Comparison of ENCODE assay signal across 24 cellular contexts in genomic region chr6:11462742-11463414, GRCh38.
DNase-seq lines count a peak whose midpoint lies in the region; ATAC-seq, FAIRE-seq and TF ChIP-seq lines count a peak whose summit lies in the region.
"Had no signal": no experiment of that assay in that cellular context is flagged by ENCODE, and none has a peak within 500 bp of the region (broad histone marks: within the 10 kb centered on the region; RNA-seq: fewer than 3 reads in every experiment).

No MANE protein-coding gene starts in this region.

- no peak overlapping the region for H3K56ac ChIP-seq in H1 (replicated peaks; ENCODE audit: insufficient read length, low read depth, low read length)

- H3K23me2 ChIP-seq in H1 (ENCODE audit: low read depth, low read length) = no peaks in the 10 kb centered on the region; the same call in 1 of the 2 replicates

- H3K9me3 ChIP-seq in OCI-LY3 (ENCODE audit: insufficient read depth, low read length) = peaks cover 4% of the 10 kb centered on the region; the same call in 1 of the 2 replicates
- no peaks in the 10 kb centered on the region for H3K9me3 ChIP-seq in H1 (ENCODE audit: insufficient read depth in 2 of 2, low read depth in 1 of 2, low read length in 1 of 2)
- H3K9me3 ChIP-seq in mesenchymal stem cell (ENCODE audit: control insufficient read depth, low read length) = no peaks in the 10 kb centered on the region
- H3K9me3 ChIP-seq: SJCRH30, testis had no signal

- H3K36me3 ChIP-seq in OCI-LY3 (replicated peaks; ENCODE audit: low read depth, low read length) (peaks cover 7% of the 10 kb centered on the region), H1 (ENCODE audit: control insufficient read depth in 2 of 4, insufficient read depth in 4 of 4, low read length in 3 of 4) (no peaks in the 10 kb centered on the region; a peak in 1 of 8 replicates), mesenchymal stem cell (ENCODE audit: control insufficient read depth in 1 of 2, insufficient read depth in 2 of 2, low read depth in 1 of 2, low read length in 2 of 2) (no peaks in the 10 kb centered on the region)
- H3K36me3 ChIP-seq: SJCRH30 had no signal

- 84% methylated on average over 11 of the region's 11 CpGs; no CpG with 5 or more reads in 1 of the 2 experiments for WGBS in H1 (ENCODE audit: extremely low coverage in 1 of 2, insufficient coverage in 1 of 2, insufficient read length in 1 of 2, insufficient replicate concordance in 2 of 2, low coverage in 1 of 2, low lambda C conversion rate in 2 of 2, missing lambda C conversion rate in 1 of 2), 2 experiments
- WGBS in mesenchymal stem cell = 78% methylated on average over 7 of the region's 11 CpGs

- H3K18ac ChIP-seq in H1 (ENCODE audit: extremely low read depth, low read length) (no peak overlapping the region), mesenchymal stem cell (ENCODE audit: low read depth in 1 of 2, low read length in 2 of 2) (no peak overlapping the region)

- peak overlapping the region; percentile 20 for H3K4me2 ChIP-seq in OCI-LY3 (ENCODE audit: low read length)
- H3K4me2 ChIP-seq in H1 (ENCODE audit: insufficient read depth in 1 of 2, low read depth in 2 of 2, low read length in 2 of 2) = no peak overlapping the region
- no peak overlapping the region for H3K4me2 ChIP-seq in mesenchymal stem cell (ENCODE audit: low read length, poor library complexity, severe bottlenecking)

- H3K4me1 ChIP-seq in OCI-LY3 (ENCODE audit: low read length) (peaks cover 66% of the 10 kb centered on the region), H1 (replicated peaks in 1 of 4; ENCODE audit: control insufficient read depth in 3 of 4, insufficient read depth in 4 of 4, low read length in 3 of 4) (no peaks in the 10 kb centered on the region), mesenchymal stem cell (ENCODE audit: control insufficient read depth, insufficient read depth, low read depth, low read length) (peaks cover 1% of the 10 kb centered on the region)
- H3K4me1 ChIP-seq: SJCRH30, testis had no signal

- H3K14ac ChIP-seq in H1 (ENCODE audit: insufficient read length) = no peak overlapping the region
- H3K14ac ChIP-seq in mesenchymal stem cell (ENCODE audit: low read length in 2 of 2) = peak overlapping the region in 1 of 2 experiments; percentile 71

- H2BK15ac ChIP-seq in H1 (ENCODE audit: low read length) (no peak overlapping the region), mesenchymal stem cell (ENCODE audit: low read depth, poor library complexity, severe bottlenecking) (no peak overlapping the region)

- H2AFZ ChIP-seq in OCI-LY3 (ENCODE audit: low read depth, low read length) = 0 out of 2 replicates have a peak overlapping the region, but pooled peaks have one; percentile 67
- H2AFZ ChIP-seq in H1 (ENCODE audit: low read length) = no peak overlapping the region
- peak overlapping the region; percentile 23 for H2AFZ ChIP-seq in mesenchymal stem cell (ENCODE audit: low read depth, low read length)

- ATAC-seq in HG02759 (IDR thresholded peaks at IDR 0.05; ENCODE audit: unreplicated experiment) (no peak), SK-N-SH treated with all-trans-retinoic acid at 6 μM for 48 hours (no peak)
- ATAC-seq: activated CD4-positive, alpha-beta T cell treated with anti-CD3 and anti-CD28 coated beads for 36 hours; activated CD8-positive, alpha-beta memory T cell treated with anti-CD3 and anti-CD28 coated beads, Interleukin-2, amount 10 ng/mL, durations not matched to agents 7 days and 5 days; activated T-helper 17 cell treated with anti-CD3 and anti-CD28 coated beads, Interleukin-2, amount 50 U/mL, for 72 hours; left cardiac atrium had no signal

- H2BK120ac ChIP-seq in H1 (replicated peaks; ENCODE audit: low read depth, low read length) (no peak overlapping the region), mesenchymal stem cell (ENCODE audit: low read depth, low read length) (no peak overlapping the region)

- no peak for FAIRE-seq in H1 (lab: Jason Lieb, UNC)
- FAIRE-seq: GM18507 had no signal

- POLR2A ChIA-PET in H1 (lab: Charles Lee; ENCODE audit: partially characterized antibody) = no interaction called here

- H2BK12ac ChIP-seq in H1 (ENCODE audit: low read depth, low read length) (no peak overlapping the region), mesenchymal stem cell (ENCODE audit: low read length in 2 of 2) (peak overlapping the region in 1 of 2 experiments; percentile 77)

- TF ChIP-seq RAD21 in H1 (IDR thresholded peaks at IDR 0.05 in 1 of 2, conservative IDR thresholded peaks at IDR 0.05 in 1 of 2; ENCODE audit: low read depth in 2 of 2, low read length in 2 of 2) = no peak

- no peak overlapping the region for H2BK5ac ChIP-seq in H1 (ENCODE audit: low read depth, low read length)
- no peak overlapping the region for H2BK5ac ChIP-seq in mesenchymal stem cell (ENCODE audit: low read depth, low read length, poor library complexity, severe bottlenecking)

- H4K20me1 ChIP-seq in OCI-LY3 (ENCODE audit: insufficient read depth, low read length) (no peaks in the 10 kb centered on the region), H1 (replicated peaks in 1 of 2; ENCODE audit: control insufficient read depth in 1 of 2, insufficient read depth in 2 of 2, low read length in 2 of 2) (no peaks in the 10 kb centered on the region)

- no peaks in the 10 kb centered on the region for H3K79me2 ChIP-seq in OCI-LY3 (ENCODE audit: low read length)
- H3K79me2 ChIP-seq in H1 (ENCODE audit: control insufficient read depth in 1 of 2, insufficient read depth in 2 of 2, low read length in 2 of 2) = no peaks in the 10 kb centered on the region

- CTCF ChIA-PET in H1 (lab: Charles Lee; ENCODE audit: partially characterized antibody) = interaction anchor here (0.6 to 1.0 kb wide), 4 partner anchors 221 to 370 kb away, joined by 3 read pairs; partner anchors contain the start of gene SMIM13

- H3K4me3 ChIP-seq in OCI-LY3 (ENCODE audit: low read length) (no peak overlapping the region), H1 (ENCODE audit: extremely low read depth in 1 of 4, insufficient read depth in 2 of 4, low read depth in 3 of 4, low read length in 4 of 4) (no peak overlapping the region), mesenchymal stem cell (ENCODE audit: insufficient read depth in 1 of 2, low read depth in 1 of 2, low read length in 2 of 2) (no peak overlapping the region)
- H3K4me3 ChIP-seq: SJCRH30, testis had no signal

- no peak for TF ChIP-seq POLR2A in H1 (IDR thresholded peaks at IDR 0.05; ENCODE audit: control extremely low read depth in 1 of 2, low read depth in 2 of 2, low read length in 2 of 2)

- peak overlapping the region; percentile 45; the same call in 1 of the 2 replicates for H4K8ac ChIP-seq in H1 (ENCODE audit: extremely low read depth, insufficient read depth, low read length)
- H4K8ac ChIP-seq in mesenchymal stem cell (ENCODE audit: low read length) = no peak overlapping the region

- TF ChIP-seq CTCF in OCI-LY3 (IDR thresholded peaks at IDR 0.05; ENCODE audit: low read depth, low read length) (no peak), H1 (IDR thresholded peaks at IDR 0.05; ENCODE audit: control extremely low read depth in 1 of 3, insufficient read depth in 1 of 3, low read depth in 1 of 3, low read length in 3 of 3) (no peak)

- no peak overlapping the region for H3K4ac ChIP-seq in H1 (replicated peaks; ENCODE audit: insufficient read length, low read depth, low read length)
- H3K4ac ChIP-seq in mesenchymal stem cell (ENCODE audit: low read depth in 1 of 2, low read length in 2 of 2) = no peak overlapping the region

- H4K91ac ChIP-seq in H1 (replicated peaks; ENCODE audit: insufficient read length, low read length) (no peak overlapping the region), mesenchymal stem cell (ENCODE audit: low read length) (no peak overlapping the region)

- H3K9ac ChIP-seq in OCI-LY3 (ENCODE audit: low read length) (peak overlapping the region; percentile 84; the same call in 1 of the 2 replicates), H1 (replicated peaks in 1 of 4; ENCODE audit: extremely low read depth in 1 of 4, low read depth in 3 of 4, low read length in 3 of 4) (no peak overlapping the region), mesenchymal stem cell (ENCODE audit: low read length) (no peak overlapping the region)

- H3K79me1 ChIP-seq in H1 (ENCODE audit: low read depth, low read length) = no peaks in the 10 kb centered on the region
- no peaks in the 10 kb centered on the region for H3K79me1 ChIP-seq in mesenchymal stem cell (replicated peaks; ENCODE audit: low read length, poor library complexity, severe bottlenecking)

- H3K23ac ChIP-seq in H1 (ENCODE audit: insufficient read length) (no peak overlapping the region), mesenchymal stem cell (ENCODE audit: low read length in 2 of 2) (no peak overlapping the region)

- H4K5ac ChIP-seq in H1 (ENCODE audit: insufficient read length, low read depth, low read length) = no peak overlapping the region

- peak; percentile 87 for DNase-seq in CD1c-positive myeloid dendritic cell (ENCODE audit: extremely low spot score)
- DNase-seq in H1 (ENCODE audit: low read depth in 1 of 2, low spot score in 2 of 2) = no peak
- peak; percentile 57 for DNase-seq in mesenchymal stem cell
- DNase-seq in DMS53 (lab: John Stamatoyannopoulos, UW) = no peak
- DNase-seq in COLO668 (lab: John Stamatoyannopoulos, UW; ENCODE audit: unreplicated experiment) = no peak
- DNase-seq: activated CD4-positive, alpha-beta T cell treated with anti-CD3 and anti-CD28 coated beads for 36 hours; activated CD8-positive, alpha-beta memory T cell treated with anti-CD3 and anti-CD28 coated beads, Interleukin-2, amount 10 ng/mL, durations not matched to agents 7 days and 5 days; CD4-positive, CD25-positive, alpha-beta regulatory T cell; dermis blood vessel endothelial cell; DND-41; HFFc6; KBM-7; left cardiac atrium; NCI-H1092 treated with DMSO at 0.1 percent for 48 hours; NCI-H2081; NCI-H510A treated with DMSO at 0.1 percent for 48 hours; SJCRH30; T-helper 9 cell; testis had no signal

- no peak overlapping the region for H2BK20ac ChIP-seq in H1 (ENCODE audit: low read length)

- no peak for TF ChIP-seq EP300 in H1 (IDR thresholded peaks at IDR 0.05; ENCODE audit: borderline replicate concordance in 1 of 2, low read depth in 2 of 2, low read length in 2 of 2)

- H3K27ac ChIP-seq in OCI-LY3 (ENCODE audit: low read length) = peak overlapping the region; percentile 100
- no peak overlapping the region for H3K27ac ChIP-seq in H1 (ENCODE audit: low read depth, low read length)
- no peak overlapping the region for H3K27ac ChIP-seq in mesenchymal stem cell (ENCODE audit: low read length, poor library complexity, severe bottlenecking)
- H3K27ac ChIP-seq: SJCRH30, testis had no signal

- H3K27me3 ChIP-seq in OCI-LY3 (ENCODE audit: low read depth, low read length) = no peaks in the 10 kb centered on the region
- H3K27me3 ChIP-seq in H1 (replicated peaks in 1 of 4; ENCODE audit: control insufficient read depth in 3 of 4, extremely low read depth in 1 of 4, insufficient read depth in 3 of 4, low read length in 3 of 4) = no peaks in the 10 kb centered on the region
- H3K27me3 ChIP-seq in mesenchymal stem cell (ENCODE audit: control insufficient read depth in 1 of 2, insufficient read depth in 1 of 2, low read length in 2 of 2) = no peaks in the 10 kb centered on the region
- H3K27me3 ChIP-seq: SJCRH30, testis had no signal

- H2AK5ac ChIP-seq in H1 (ENCODE audit: low read depth, low read length) = no peak overlapping the region
- H2AK5ac ChIP-seq in mesenchymal stem cell (ENCODE audit: low read length, severe bottlenecking) = no peak overlapping the region

Comparison
In these comparisons a context has a peak if more than half of its experiments do, and no peak if none do; other contexts are left out.
1. DNase-seq: peak in CD1c-positive myeloid dendritic cell (single experiment) and mesenchymal stem cell (single experiment); none in H1 (0 of 2), DMS53 (single experiment) and COLO668 (single experiment).